ENCODE assay signal across 13 cellular contexts in the genomic region with DNA sequence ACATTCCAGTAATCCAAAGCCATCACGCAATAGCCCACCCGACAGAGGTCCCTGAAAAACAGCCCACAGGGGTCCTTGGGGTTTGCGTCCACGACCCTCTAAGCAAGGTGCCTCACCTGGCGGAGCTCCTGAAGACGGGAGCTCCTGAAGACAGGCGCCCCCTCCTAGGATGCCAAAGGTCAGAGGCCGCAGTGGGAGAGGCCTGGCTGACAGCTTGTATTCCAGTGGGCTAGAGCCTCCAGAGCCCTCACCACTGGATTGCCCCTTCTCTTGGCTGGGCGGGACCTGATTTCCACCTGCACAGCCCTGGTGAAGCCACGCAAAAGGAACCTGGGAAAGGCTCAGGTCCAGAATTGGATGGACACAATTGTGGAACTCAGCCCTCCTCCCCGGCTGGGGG. TPM values are rescaled to one million over a fixed set of nuclear protein-coding genes. Genes with fewer than 3 reads are reported as not detected.
DNase-seq lines count a peak whose midpoint lies in the region; ATAC-seq and TF ChIP-seq lines count a peak whose summit lies in the region.
"Had no signal": no experiment of that assay in that cellular context is flagged by ENCODE, and none has a peak within 500 bp of the region (broad histone marks: within the 10 kb centered on the region; RNA-seq: fewer than 3 reads in every experiment).

No MANE protein-coding gene starts in this region.

- TF ChIP-seq CTCF in WTC11 (IDR thresholded peaks at IDR 0.05) (no peak), spleen (IDR thresholded peaks at IDR 0.05 in 8 of 11, conservative IDR thresholded peaks at IDR 0.05 in 3 of 11) (no peak)

- CTCF ChIA-PET in WTC11 (lab: Charles Lee): interaction anchor here (0.7 to 1.3 kb wide), 4 partner anchors 10 to 92 kb away, joined by 3 to 5 read pairs (median 4); no protein-coding TSS in a partner anchor

- H3K9me3 Mint-ChIP-seq in activated T-cell treated with anti-CD3 and anti-CD28 coated beads, Interleukin-2, amount 50 U/mL, for 4 hours: peaks cover 5% of the 10 kb centered on the region
- H3K9me3 Mint-ChIP-seq in WTC11: peaks cover 16% of the 10 kb centered on the region

- H3K4me1 ChIP-seq in spleen: peaks cover 0 to 1% (median under 1%) of the 10 kb centered on the region in 6 donors

- no peak overlapping the region for H3K4me3 ChIP-seq in spleen

- WGBS in spleen, 5 donors: 83 to 87% (median 84%) methylated on average over 9 to 11 of the region's 11 CpGs

- peaks cover 0 to 14% (median 8%) of the 10 kb centered on the region in 8 donors for H3K9me3 ChIP-seq in spleen

- POLR2A ChIA-PET in WTC11 (lab: Charles Lee): no interaction called here

- H3K27me3 ChIP-seq in spleen (replicated peaks in 1 of 7): peaks cover 0 to 54% (median 0%) of the 10 kb centered on the region in 7 donors

- no peak overlapping the region for H3K27ac ChIP-seq in spleen
- H3K27ac ChIP-seq: 22Rv1 had no signal

- H3K27me3 Mint-ChIP-seq in activated T-cell treated with anti-CD3 and anti-CD28 coated beads, Interleukin-2, amount 50 U/mL, for 4 hours (ENCODE audit: low read depth): peaks cover 28% of the 10 kb centered on the region
- peaks cover 25% of the 10 kb centered on the region for H3K27me3 Mint-ChIP-seq in WTC11 (ENCODE audit: low read depth)

- no peaks in the 10 kb centered on the region for H3K4me1 Mint-ChIP-seq in activated T-cell treated with anti-CD3 and anti-CD28 coated beads, Interleukin-2, amount 50 U/mL, for 4 hours (ENCODE audit: low read depth)
- H3K4me1 Mint-ChIP-seq in WTC11: peaks cover 4% of the 10 kb centered on the region

- no peak for ATAC-seq in activated T-cell treated with anti-CD3 and anti-CD28 coated beads, Interleukin-2, amount 50 U/mL, for 4 hours
- peak; percentile 24; the same call in 1 of the 2 replicates for ATAC-seq in WTC11
- no peak for ATAC-seq in HG02973 (IDR thresholded peaks at IDR 0.05; ENCODE audit: unreplicated experiment)
- ATAC-seq in HG03025 (IDR thresholded peaks at IDR 0.05; ENCODE audit: low FRiP score, unreplicated experiment): no peak
- ATAC-seq: HCT116 had no signal

- peak; percentile 2 for DNase-seq in activated T-cell treated with anti-CD3 and anti-CD28 coated beads, Interleukin-2, amount 50 U/mL, for 1 hour
- no peak for DNase-seq in activated T-cell treated with anti-CD3 and anti-CD28 coated beads, Interleukin-2, amount 50 U/mL, for 4 hours
- DNase-seq in WTC11 (ENCODE audit: low spot score) (no peak), mesenteric fat pad (ENCODE audit: low spot score) (peak; percentile 78), spleen (peak; percentile 40), H4 (ENCODE audit: low spot score) (no peak)
- DNase-seq: DMS 273 treated with DMSO at 0.1 percent for 48 hours had no signal

- H3K4me3 Mint-ChIP-seq in activated T-cell treated with anti-CD3 and anti-CD28 coated beads, Interleukin-2, amount 50 U/mL, for 4 hours: no peak overlapping the region
- H3K4me3 Mint-ChIP-seq in WTC11: no peak overlapping the region

- TF ChIP-seq POLR2A in spleen (IDR thresholded peaks at IDR 0.05): no peak

- intact Hi-C loops in spleen (cut with DNase I; ENCODE audit: low total_unique reads): no loop called here

- H3K36me3 Mint-ChIP-seq in activated T-cell treated with anti-CD3 and anti-CD28 coated beads, Interleukin-2, amount 50 U/mL, for 4 hours (ENCODE audit: insufficient read depth): peaks cover 2% of the 10 kb centered on the region
- peaks cover 12% of the 10 kb centered on the region for H3K36me3 Mint-ChIP-seq in WTC11

- H3K27ac Mint-ChIP-seq in WTC11: no peak overlapping the region

- no peaks in the 10 kb centered on the region for H3K36me3 ChIP-seq in spleen

TF ChIP-seq in WTC11, 78 proteins besides CTCF, POLR2A, EP300 and RAD21:
- TF ChIP-seq ZNF263 (CRISPR knock-in tag; IDR thresholded peaks at IDR 0.05; ENCODE audit: low read depth): no peak
- TF ChIP-seq CBFB (CRISPR knock-in tag; IDR thresholded peaks at IDR 0.05; ENCODE audit: low read depth): no peak
- no peak for TF ChIP-seq STAT6 (CRISPR knock-in tag; conservative IDR thresholded peaks at IDR 0.05; ENCODE audit: low read depth)
- TF ChIP-seq, protein P1, sequence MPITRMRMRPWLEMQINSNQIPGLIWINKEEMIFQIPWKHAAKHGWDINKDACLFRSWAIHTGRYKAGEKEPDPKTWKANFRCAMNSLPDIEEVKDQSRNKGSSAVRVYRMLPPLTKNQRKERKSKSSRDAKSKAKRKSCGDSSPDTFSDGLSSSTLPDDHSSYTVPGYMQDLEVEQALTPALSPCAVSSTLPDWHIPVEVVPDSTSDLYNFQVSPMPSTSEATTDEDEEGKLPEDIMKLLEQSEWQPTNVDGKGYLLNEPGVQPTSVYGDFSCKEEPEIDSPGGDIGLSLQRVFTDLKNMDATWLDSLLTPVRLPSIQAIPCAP (CRISPR knock-in tag; IDR thresholded peaks at IDR 0.05): no peak
- TF ChIP-seq NFE2L1 (CRISPR knock-in tag; IDR thresholded peaks at IDR 0.05): no peak
- no peak for TF ChIP-seq NR1H2 (CRISPR knock-in tag; IDR thresholded peaks at IDR 0.05)
- TF ChIP-seq ELF4 (CRISPR knock-in tag; IDR thresholded peaks at IDR 0.05; ENCODE audit: low read depth): no peak
- no peak for TF ChIP-seq ZSCAN18 (CRISPR knock-in tag; IDR thresholded peaks at IDR 0.05)
- no peak for TF ChIP-seq NFATC4 (CRISPR knock-in tag; IDR thresholded peaks at IDR 0.05)
- no peak for TF ChIP-seq GRHL2 (CRISPR knock-in tag; IDR thresholded peaks at IDR 0.05; ENCODE audit: insufficient replicate concordance, severe bottlenecking)
TF ChIP-seq in WTC11: peak in this region for 0.

RNA-seq across cellular contexts. Expression of gene WFS1, which starts 29.7 kb away (rescaled TPM):
- 1 to 10 TPM; 7.0 to 7.7 (median 7.3) TPM for total RNA-seq in activated T-cell treated with anti-CD3 and anti-CD28 coated beads, Interleukin-2, amount 50 U/mL, for 4 hours
- total RNA-seq in WTC11 (2021) (33.0 to 35.8 TPM (median 34.7 TPM) in 3 replicates), mesenteric fat pad (97.2 TPM), spleen (10 to 100 TPM; 23.8 to 62.2 (median 54.8) TPM)
- 10 to 100 TPM in 1 of 3 donors, 1 to 10 TPM in 2; 4.9 to 10.4 (median 8.0) TPM for polyA plus RNA-seq in spleen
- 32.6 and 32.8 TPM in 2 replicates for total RNA-seq in H4 (2014; rRNA removed; shearing (Covaris generic))

RNA-seq across cellular contexts. Expression of gene JAKMIP1, which starts 39.6 kb away (rescaled TPM):
- 1 to 10 TPM; 1.1 to 3.7 (median 3.3) TPM for total RNA-seq in activated T-cell treated with anti-CD3 and anti-CD28 coated beads, Interleukin-2, amount 50 U/mL, for 4 hours
- total RNA-seq in WTC11 (2021) (4.0 to 5.6 TPM (median 5.4 TPM) in 3 replicates), mesenteric fat pad (0.10 TPM), spleen (1 to 10 TPM; 1.5 to 8.7 (median 3.4) TPM)
- 1 to 10 TPM in 1 of 3 donors, under 1 TPM in 2; 0.37 to 1.2 (median 0.77) TPM for polyA plus RNA-seq in spleen
- 0.21 and 0.64 TPM in 2 replicates for total RNA-seq in H4 (2014; rRNA removed; shearing (Covaris generic))
- total RNA-seq: A673 had no signal
- polyA plus RNA-seq: BJ had no signal

Comparison
In these comparisons a context has a peak if more than half of its experiments do, and no peak if none do; other contexts are left out.
1. DNase-seq: peak in activated T-cell treated with anti-CD3 and anti-CD28 coated beads, Interleukin-2, amount 50 U/mL, for 1 hour (single experiment), mesenteric fat pad (single experiment) and spleen (single experiment); none in activated T-cell treated with anti-CD3 and anti-CD28 coated beads, Interleukin-2, amount 50 U/mL, for 4 hours (single experiment), WTC11 (single experiment) and H4 (single experiment).